In genomic region chr6:84771732-84772131, GRCh38 we compare ENCODE assay signal across 22 cellular contexts. TPM values are rescaled to one million over a fixed set of nuclear protein-coding genes. Genes with fewer than 3 reads are reported as not detected.
DNase-seq lines count a peak whose midpoint lies in the region; ATAC-seq and TF ChIP-seq lines count a peak whose summit lies in the region.
"Had no signal": no experiment of that assay in that cellular context is flagged by ENCODE, and none has a peak within 500 bp of the region (broad histone marks: within the 10 kb centered on the region; RNA-seq: fewer than 3 reads in every experiment).

No MANE protein-coding gene starts in this region.

- H3K4me1 Mint-ChIP-seq in GM23338 (peaks cover 38% of the 10 kb centered on the region), endodermal cell (peaks cover 19% of the 10 kb centered on the region), neural progenitor cell (peaks cover 19% of the 10 kb centered on the region)

- H4K20me1 ChIP-seq in GM23338 (replicated peaks; ENCODE audit: insufficient read depth) (peaks cover 31% of the 10 kb centered on the region), neural progenitor cell (ENCODE audit: low read depth) (peaks cover 69% of the 10 kb centered on the region)

- peak overlapping the region; percentile 39; the same call in 1 of the 3 replicates for H3K4me3 Mint-ChIP-seq in GM23338
- H3K4me3 Mint-ChIP-seq in endodermal cell, result no peak overlapping the region
- H3K4me3 Mint-ChIP-seq in neural progenitor cell, result no peak overlapping the region
- H3K4me3 Mint-ChIP-seq: activated CD8-positive, alpha-beta T cell treated with anti-CD3 and anti-CD28 coated beads, Interleukin-2, amount 10 ng/mL, durations not matched to agents 7 days and 5 days; dendritic cell treated with granulocyte-macrophage colony-stimulating factor and Interleukin-4, amounts not matched to agents 40 ng/mL and 50 ng/mL, for 4 days; naive B cell had no signal

- H3K27me3 Mint-ChIP-seq in GM23338 (ENCODE audit: insufficient read depth, low read depth, poor library complexity) (peaks cover 98% of the 10 kb centered on the region), endodermal cell (ENCODE audit: insufficient read depth) (peaks cover 98% of the 10 kb centered on the region), neural progenitor cell (ENCODE audit: insufficient read depth, low read depth) (peaks cover 87% of the 10 kb centered on the region)

- H3K27ac ChIP-seq in GM23338 (ENCODE audit: low read depth), result no peak overlapping the region
- no peak overlapping the region for H3K27ac ChIP-seq in endodermal cell (ENCODE audit: low read depth, low read length)
- no peak overlapping the region for H3K27ac ChIP-seq in neural progenitor cell
- H3K27ac ChIP-seq: cardiac muscle cell, parathyroid adenoma had no signal

- no peaks in the 10 kb centered on the region for H3K36me3 ChIP-seq in GM23338 (ENCODE audit: insufficient read depth)
- no peaks in the 10 kb centered on the region for H3K36me3 ChIP-seq in endodermal cell (ENCODE audit: control insufficient read depth, insufficient read depth, low read length)
- no peaks in the 10 kb centered on the region for H3K36me3 ChIP-seq in neural progenitor cell
- H3K36me3 ChIP-seq: cardiac muscle cell had no signal

- H3K79me2 ChIP-seq in GM23338 (replicated peaks; ENCODE audit: insufficient read depth) (no peaks in the 10 kb centered on the region), neural progenitor cell (ENCODE audit: low read depth) (no peaks in the 10 kb centered on the region)
- H3K79me2 ChIP-seq: parathyroid adenoma had no signal

- ATAC-seq in GM23338 (no peak), GM19035 (IDR thresholded peaks at IDR 0.05; ENCODE audit: unreplicated experiment) (no peak)
- ATAC-seq: activated CD8-positive, alpha-beta T cell treated with anti-CD3 and anti-CD28 coated beads, Interleukin-2, amount 10 ng/mL, durations not matched to agents 7 days and 5 days; left colon; sciatic nerve had no signal

- H3K9me2 ChIP-seq in GM23338 (ENCODE audit: insufficient read depth), result no peaks in the 10 kb centered on the region

- H2AFZ ChIP-seq in GM23338, result no peak overlapping the region
- no peak overlapping the region for H2AFZ ChIP-seq in neural progenitor cell (replicated peaks)
- H2AFZ ChIP-seq: parathyroid adenoma had no signal

- TF ChIP-seq CTCF in GM23338 (conservative IDR thresholded peaks at IDR 0.05; ENCODE audit: low read depth in 2 of 2) (no peak), endodermal cell (conservative IDR thresholded peaks at IDR 0.05) (no peak), neural progenitor cell (IDR thresholded peaks at IDR 0.05) (no peak)

- no peak overlapping the region for H3K9ac ChIP-seq in endodermal cell (ENCODE audit: extremely low read depth, low read length, poor library complexity, severe bottlenecking)
- no peak overlapping the region for H3K9ac ChIP-seq in neural progenitor cell
- H3K9ac ChIP-seq: parathyroid adenoma had no signal

- H3K9me3 Mint-ChIP-seq in GM23338 (peaks cover 8% of the 10 kb centered on the region), endodermal cell (no peaks in the 10 kb centered on the region), neural progenitor cell (peaks cover 2% of the 10 kb centered on the region)
- H3K9me3 Mint-ChIP-seq: dendritic cell treated with granulocyte-macrophage colony-stimulating factor and Interleukin-4, amounts not matched to agents 40 ng/mL and 50 ng/mL, for 4 days; HFFc6 had no signal

- peaks cover 12% of the 10 kb centered on the region for H3F3A ChIP-seq in GM23338 (replicated peaks; ENCODE audit: low read depth)
- H3F3A ChIP-seq in neural progenitor cell (ENCODE audit: low read depth), result peaks cover 32% of the 10 kb centered on the region

- WGBS in endodermal cell (ENCODE audit: insufficient coverage in 1 of 2, insufficient read length in 1 of 2), 2 experiments, result 5 to 11% methylated on average over 9 to 12 of the region's 12 CpGs

- H3K36me3 Mint-ChIP-seq in GM23338 (ENCODE audit: low read depth) (no peaks in the 10 kb centered on the region), endodermal cell (ENCODE audit: low read depth) (no peaks in the 10 kb centered on the region), neural progenitor cell (no peaks in the 10 kb centered on the region)

- no peak overlapping the region; the same call in 1 of the 2 replicates for H3K4me2 ChIP-seq in GM23338
- no peak overlapping the region for H3K4me2 ChIP-seq in neural progenitor cell

- H3K9me3 ChIP-seq in endodermal cell (ENCODE audit: control insufficient read depth, low read length) (no peaks in the 10 kb centered on the region), neural progenitor cell (ENCODE audit: low read depth) (no peaks in the 10 kb centered on the region)

- H3K4me1 ChIP-seq in GM23338 (ENCODE audit: insufficient read depth) (peaks cover 31% of the 10 kb centered on the region), endodermal cell (ENCODE audit: control insufficient read depth, insufficient read depth, low read length) (peaks cover 7% of the 10 kb centered on the region), neural progenitor cell (no peaks in the 10 kb centered on the region)
- H3K4me1 ChIP-seq: parathyroid adenoma had no signal

- H3K4me3 ChIP-seq in GM23338 (no peak overlapping the region), endodermal cell (ENCODE audit: low read length) (no peak overlapping the region), neural progenitor cell (no peak overlapping the region)
- H3K4me3 ChIP-seq: cardiac muscle cell had no signal

- H3K27me3 ChIP-seq in GM23338 (ENCODE audit: insufficient read depth), result peaks cover 100% of the 10 kb centered on the region
- peaks cover 100% of the 10 kb centered on the region for H3K27me3 ChIP-seq in endodermal cell (ENCODE audit: control insufficient read depth, insufficient read depth, low read length, poor library complexity, severe bottlenecking)
- H3K27me3 ChIP-seq in neural progenitor cell, result peaks cover 100% of the 10 kb centered on the region

- H3K27ac Mint-ChIP-seq in GM23338 (no peak overlapping the region), endodermal cell (no peak overlapping the region), neural progenitor cell (no peak overlapping the region)
- H3K27ac Mint-ChIP-seq: activated CD8-positive, alpha-beta T cell treated with anti-CD3 and anti-CD28 coated beads, Interleukin-2, amount 10 ng/mL, durations not matched to agents 7 days and 5 days; dendritic cell treated with granulocyte-macrophage colony-stimulating factor and Interleukin-4, amounts not matched to agents 40 ng/mL and 50 ng/mL, for 4 days; HFFc6 had no signal

- no peak for DNase-seq in GM23338 (ENCODE audit: low spot score)
- DNase-seq in SHP77 (lab: John Stamatoyannopoulos, UW), result peak; percentile 19 to 21
- DNase-seq in endodermal cell, result peak; percentile 57
- peak; percentile 59 for DNase-seq in neural progenitor cell (ENCODE audit: low spot score)
- DNase-seq in NCI-H82 treated with DMSO at 0.1 percent for 48 hours (lab: John Stamatoyannopoulos, UW; ENCODE audit: unreplicated experiment), result no peak
- DNase-seq in NCI-H1930 (lab: John Stamatoyannopoulos, UW), result no peak
- DNase-seq: activated CD8-positive, alpha-beta T cell treated with anti-CD3 and anti-CD28 coated beads, Interleukin-2, amount 10 ng/mL, durations not matched to agents 7 days and 5 days; activated gamma-delta T cell; activated T-cell treated with anti-CD3 and anti-CD28 coated beads, Interleukin-2, amount 50 U/mL, for 1 hour; DMS153; HFFc6; left colon; naive B cell; NCI-H2081; NCI-H774; stimulated activated naive CD4-positive, alpha-beta T cell treated with Interleukin-2 at 50 U/mL for 16 hours had no signal

TF ChIP-seq in GM23338, 12 proteins besides CTCF, POLR2A, EP300 and RAD21 (continues in another document):
- TF ChIP-seq STAT1 (IDR thresholded peaks at IDR 0.05; ENCODE audit: unreplicated experiment), result no peak
- no peak for TF ChIP-seq JUNB (IDR thresholded peaks at IDR 0.05; ENCODE audit: unreplicated experiment)
- no peak for TF ChIP-seq EZH2phosphoT487 (IDR thresholded peaks at IDR 0.05; ENCODE audit: unreplicated experiment)
- TF ChIP-seq REST (IDR thresholded peaks at IDR 0.05; ENCODE audit: unreplicated experiment), result no peak
- TF ChIP-seq CREB1 (CRISPR knock-in tag; IDR thresholded peaks at IDR 0.05; ENCODE audit: low read depth), result no peak
- no peak for TF ChIP-seq ZNF114 (CRISPR knock-in tag; IDR thresholded peaks at IDR 0.05)
- no peak for TF ChIP-seq POLR2AphosphoS5 (IDR thresholded peaks at IDR 0.05; ENCODE audit: low read depth)
- TF ChIP-seq EZH2 (IDR thresholded peaks at IDR 0.05; ENCODE audit: low read depth, unreplicated experiment), result no peak
- no peak for TF ChIP-seq NANOG (IDR thresholded peaks at IDR 0.05; ENCODE audit: borderline replicate concordance)

RNA-seq across cellular contexts. Expression of gene TBX18, which starts 7.3 kb away (rescaled TPM):
- 0.03 TPM in 1 of 2 replicates, not detected in the other for total RNA-seq in GM23338 (2014; rRNA removed; shearing (Covaris generic))
- not detected in 2 replicates for polyA plus RNA-seq in GM23338 (2016; fragmentation: Nextera tagmentation; extraction: Ambion mirVana)
- total RNA-seq in endodermal cell (1 to 10 TPM; 1.3 to 2.3 TPM), neural progenitor cell (ENCODE audit: low replicate concordance) (not detected in 2 replicates)
- polyA plus RNA-seq in endodermal cell (2013, experiment 1 of 2), result 0.36 TPM
- polyA plus RNA-seq in endodermal cell (2013, experiment 2 of 2), result 0.29 TPM
- total RNA-seq: activated CD8-positive, alpha-beta T cell treated with anti-CD3 and anti-CD28 coated beads, Interleukin-2, amount 10 ng/mL, durations not matched to agents 7 days and 5 days; M059J had no signal

Comparison
In these comparisons a context has a peak if more than half of its experiments do, and no peak if none do; other contexts are left out.
1. DNase-seq: peak in SHP77 (2 of 2), endodermal cell (single experiment) and neural progenitor cell (single experiment); none in GM23338 (single experiment), NCI-H82 treated with DMSO at 0.1 percent for 48 hours (single experiment) and NCI-H1930 (0 of 2).